Comparison of ENCODE assay signal across 21 cellular contexts in the genomic region with DNA sequence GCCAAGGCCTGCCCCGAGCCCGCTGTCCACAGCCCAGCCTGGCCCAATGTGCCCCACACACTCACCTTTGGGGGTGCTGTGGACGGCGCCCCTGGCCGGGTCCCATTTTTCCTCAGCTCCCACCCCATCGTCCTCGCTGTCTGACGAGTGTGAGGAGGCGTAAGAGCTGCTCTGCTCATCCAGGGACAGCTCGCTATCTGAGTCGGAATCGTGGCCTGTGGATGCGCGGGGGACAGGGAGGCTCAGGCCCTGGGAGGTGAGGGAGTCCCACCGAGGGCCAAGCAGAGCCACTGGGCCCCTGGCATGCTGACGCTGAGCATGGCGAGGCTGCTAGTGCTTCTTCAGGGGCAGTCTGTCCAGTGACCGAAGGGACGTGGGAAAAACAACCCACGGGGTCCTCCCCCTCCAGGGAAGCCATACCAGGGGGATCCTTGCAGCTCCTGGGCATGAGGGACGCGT.
"Had no signal": no experiment of that assay in that cellular context is flagged by ENCODE, and none has a peak within 500 bp of the region (broad histone marks: within the 10 kb centered on the region; RNA-seq: fewer than 3 reads in every experiment).

No MANE protein-coding gene starts in this region.

- H3K9ac ChIP-seq: SK-N-SH had no signal

- H3K9me3 ChIP-seq: MG63, SK-N-SH had no signal

- DNase-seq: IMR-90, KG1, MG63, NCI-H1092, NCI-H1105 treated with DMSO at 0.1 percent for 48 hours, NCI-H1417 treated with DMSO at 0.1 percent for 48 hours, NCI-H146, NCI-H1694 treated with DMSO at 0.1 percent for 48 hours, NCI-H1930, NCI-H2081, NCI-H2107, NCI-H2227 treated with DMSO at 0.1 percent for 48 hours, NCI-H524, NCI-H69, NCI-H774, RPMI8226, SHP77, SK-N-SH, SW 1271 had no signal

- FAIRE-seq: HepG2, RCC 7860 had no signal

- H3K36me3 ChIP-seq: MG63 had no signal

- H3K4me3 ChIP-seq: MG63 had no signal

- H3K4me2 ChIP-seq: SK-N-SH had no signal

- H3K27me3 ChIP-seq: MG63 had no signal
